8 cellular contexts compared by ENCODE assay signal in genomic region chr17:28728364-28729200, GRCh38. TPM values are rescaled to one million over a fixed set of nuclear protein-coding genes. Genes with fewer than 3 reads are reported as not detected.
DNase-seq lines count a peak whose midpoint lies in the region; ATAC-seq and TF ChIP-seq lines count a peak whose summit lies in the region.

NEK8 (plus strand) TSS chr17:28728788; CDS start chr17:28728814, 26 bp downstream.

- H3K4me3 Mint-ChIP-seq in activated naive CD8-positive, alpha-beta T cell: peak within 1 kb of the TSS; percentile 94
- peak within 1 kb of the TSS; percentile 88 for H3K4me3 Mint-ChIP-seq in osteocyte (ENCODE audit: unreplicated experiment)

- 0 to 1% methylated on average over 59 to 64 of the region's 64 CpGs for WGBS in testis, 2 donors

- no peaks in the 10 kb centered on the region for H3K27me3 Mint-ChIP-seq in activated naive CD8-positive, alpha-beta T cell
- no peaks in the 10 kb centered on the region for H3K27me3 Mint-ChIP-seq in osteocyte (ENCODE audit: unreplicated experiment)

- TF ChIP-seq POLR2A in testis (IDR thresholded peaks at IDR 0.05): no peak

- TF ChIP-seq CTCF in osteocyte (IDR thresholded peaks at IDR 0.05) (no peak), testis (IDR thresholded peaks at IDR 0.05) (no peak)

- H3K27ac ChIP-seq in testis: peak within 1 kb of the TSS; percentile 97 to 98

- DNase-seq in NCI-H1105 (lab: John Stamatoyannopoulos, UW) (peak; percentile 85), SKM-1 (lab: John Stamatoyannopoulos, UW; ENCODE audit: unreplicated experiment) (peak; percentile 88), head of caudate nucleus (peak; percentile 89 to 98 (median 95)), osteocyte (ENCODE audit: extremely low spot score, unreplicated experiment) (peak; percentile 99), testis (peak; percentile 97)

- H3K27ac Mint-ChIP-seq in activated naive CD8-positive, alpha-beta T cell: peak within 1 kb of the TSS; percentile 98
- peak within 1 kb of the TSS; percentile 96 for H3K27ac Mint-ChIP-seq in osteocyte (ENCODE audit: unreplicated experiment)

- H3K36me3 Mint-ChIP-seq in activated naive CD8-positive, alpha-beta T cell: peaks cover 11% of the 10 kb centered on the region
- H3K36me3 Mint-ChIP-seq in osteocyte (ENCODE audit: unreplicated experiment): peaks cover 1% of the 10 kb centered on the region

- peaks cover 16% of the 10 kb centered on the region for H3K4me1 ChIP-seq in testis

- H3K4me1 Mint-ChIP-seq in activated naive CD8-positive, alpha-beta T cell (ENCODE audit: low read depth): peaks cover 30% of the 10 kb centered on the region
- H3K4me1 Mint-ChIP-seq in osteocyte (ENCODE audit: unreplicated experiment): peaks cover 36% of the 10 kb centered on the region

- no peaks in the 10 kb centered on the region for H3K27me3 ChIP-seq in testis

- H3K4me3 ChIP-seq in GM08714 (ENCODE audit: low read length) (peak within 1 kb of the TSS; percentile 59), testis (peak within 1 kb of the TSS; percentile 71 to 82)

- H3K9me3 Mint-ChIP-seq in activated naive CD8-positive, alpha-beta T cell (ENCODE audit: low read depth): no peaks in the 10 kb centered on the region
- H3K9me3 Mint-ChIP-seq in osteocyte (ENCODE audit: unreplicated experiment): no peaks in the 10 kb centered on the region

- peak; percentile 35 for ATAC-seq in HG02571 (IDR thresholded peaks at IDR 0.05; ENCODE audit: unreplicated experiment)

- no peaks in the 10 kb centered on the region for H3K9me3 ChIP-seq in testis

- intact Hi-C loops in head of caudate nucleus (cut with DNase I): loop anchor here (2.0 to 10.0 kb wide), 3 partner anchors 16 to 224 kb away; partner anchors contain the start of genes DHRS13, PHF12 and TRAF4
- intact Hi-C loops in testis (cut with DNase I; ENCODE audit: low total_unique reads): no loop called here

- no peaks in the 10 kb centered on the region for H3K36me3 ChIP-seq in testis (ENCODE audit: low read depth, missing control alignments)

RNA-seq across cellular contexts. Expression of gene NEK8, which starts in this region (rescaled TPM):
- total RNA-seq in osteocyte (8.5 and 9.9 TPM in 2 replicates), testis (10 to 100 TPM; 10.1 to 10.7 TPM)
- polyA plus RNA-seq in testis (ENCODE audit: insufficient read depth, low read depth, low replicate concordance): 7.3 TPM

Comparison
In these comparisons a context has a peak if more than half of its experiments do, and no peak if none do; other contexts are left out.
1. Peak in every context shown above with its lines: DNase-seq, ATAC-seq, H3K4me3 ChIP-seq and H3K27ac ChIP-seq.